ENCODE assay signal across 36 cellular contexts in the genomic region with DNA sequence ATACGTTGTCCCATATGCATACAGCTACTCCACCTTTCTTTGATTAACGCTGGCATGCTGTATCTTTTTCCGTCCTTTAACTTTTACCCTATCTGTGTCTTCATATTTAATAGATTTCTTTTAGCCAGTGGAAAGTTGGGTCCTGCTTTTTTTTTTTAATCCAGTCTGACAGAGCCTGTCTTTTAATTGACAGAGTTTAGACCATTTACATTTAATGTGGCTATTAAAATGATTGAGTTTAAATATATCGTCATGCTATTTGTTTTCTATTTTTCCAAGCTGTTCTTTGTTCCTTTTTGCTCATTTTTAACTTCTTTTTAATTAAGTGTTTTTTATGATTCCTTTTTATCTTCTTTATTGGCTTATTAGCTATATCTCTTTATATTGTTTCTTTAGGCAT.
"Had no signal": no experiment of that assay in that cellular context is flagged by ENCODE, and none has a peak within 500 bp of the region (broad histone marks: within the 10 kb centered on the region; RNA-seq: fewer than 3 reads in every experiment).

No MANE protein-coding gene starts in this region.

- H3K4me3 Mint-ChIP-seq: activated B cell treated with CpG ODN at 0.5 μM for 24 hours; activated CD4-positive, alpha-beta memory T cell treated with anti-CD3 and anti-CD28 coated beads for 36 hours; activated CD4-positive, alpha-beta T cell treated with anti-CD3 and anti-CD28 coated beads, Interleukin-2, amount 10 ng/mL, durations not matched to agents 24 days and 14 days; activated CD8-positive, alpha-beta T cell treated with anti-CD3 and anti-CD28 coated beads for 36 hours; activated naive CD4-positive, alpha-beta T cell treated with anti-CD3 and anti-CD28 coated beads for 36 hours; activated naive CD8-positive, alpha-beta T cell treated with anti-CD3 and anti-CD28 coated beads for 36 hours; activated T-cell treated with anti-CD3 and anti-CD28 coated beads, Interleukin-2, amount 50 U/mL, for 4 hours; activated T-cell treated with anti-CD3 and anti-CD28 coated beads, Interleukin-2, amount 50 U/mL, for 72 hours; activated T-helper 1 cell treated with anti-CD3 and anti-CD28 coated beads, Interleukin-12 subunit alpha, Interleukin-12 subunit beta, Interleukin-2, Interleukin-4 antibody, amounts not matched to agents 30 ng/mL and 10 ng/mL and 1 ng/mL, durations not matched to agents 14 hours and 24 hours and 36 hours; activated T-helper 17 cell treated with anti-CD3 and anti-CD28 coated beads, Interleukin-2, amount 50 U/mL, for 72 hours; T-helper 1 cell treated with Interleukin-12 subunit alpha and Interleukin-12 subunit beta and Interleukin-4 antibody, amounts not matched to agents 30 μg/mL and 1 μg/mL, for 36 hours; T-helper 2 cell treated with Interferon-gamma antibody and Interleukin-4, amounts not matched to agents 5 μg/mL and 100 μg/mL, for 36 hours had no signal

- FAIRE-seq: astrocyte had no signal

- ATAC-seq: activated CD8-positive, alpha-beta T cell treated with anti-CD3 and anti-CD28 coated beads for 36 hours; activated naive CD4-positive, alpha-beta T cell treated with anti-CD3 and anti-CD28 coated beads, Interleukin-2, amount 50 U/mL, for 72 hours; activated T-cell treated with anti-CD3 and anti-CD28 coated beads, Interleukin-2, amount 50 U/mL, for 4 hours; activated T-cell treated with anti-CD3 and anti-CD28 coated beads, Interleukin-2, amount 50 U/mL, for 72 hours; activated T-helper 17 cell treated with anti-CD3 and anti-CD28 coated beads, Interleukin-2, amount 50 U/mL, for 72 hours; body of pancreas had no signal

- H3K36me3 ChIP-seq: adrenal gland, brain microvascular endothelial cell, breast epithelium had no signal

- H3K27me3 ChIP-seq: adrenal gland, body of pancreas, brain microvascular endothelial cell, breast epithelium had no signal

- DNase-seq: activated B cell treated with CpG ODN at 0.5 μM for 24 hours; activated CD4-positive, alpha-beta memory T cell treated with anti-CD3 and anti-CD28 coated beads for 36 hours; activated CD4-positive, alpha-beta T cell treated with anti-CD3 and anti-CD28 coated beads for 4 hours; activated CD4-positive, alpha-beta T cell treated with anti-CD3 and anti-CD28 coated beads, Interleukin-2, amount 10 ng/mL, durations not matched to agents 24 days and 14 days; activated CD4-positive, alpha-beta T cell treated with anti-CD3 and anti-CD28 coated beads, Interleukin-2, amount 50 U/mL, for 1 hour; activated CD4-positive, alpha-beta T cell treated with anti-CD3 and anti-CD28 coated beads, Interleukin-2, amount 50 U/mL, for 4 hours; activated CD4-positive, CD25-positive, alpha-beta regulatory T cell treated with anti-CD3 and anti-CD28 coated beads, Interleukin-2, amount 50 U/mL, for 72 hours; activated CD8-positive, alpha-beta memory T cell treated with anti-CD3 and anti-CD28 coated beads, Interleukin-2, amount 50 U/mL, for 4 hours; activated CD8-positive, alpha-beta T cell treated with anti-CD3 and anti-CD28 coated beads for 36 hours; activated effector memory CD4-positive, alpha-beta T cell treated with anti-CD3 and anti-CD28 coated beads, Interleukin-2, amount 50 U/mL, for 16 hours; activated gamma-delta T cell treated with Interleukin-2 at 50 U/mL for 16 hours; activated naive CD4-positive, alpha-beta T cell; activated naive CD4-positive, alpha-beta T cell treated with anti-CD3 and anti-CD28 coated beads for 36 hours; activated naive CD4-positive, alpha-beta T cell treated with anti-CD3 and anti-CD28 coated beads, Interleukin-2, amount 50 U/mL, for 16 hours; activated naive CD8-positive, alpha-beta T cell treated with anti-CD3 and anti-CD28 coated beads for 36 hours; activated T-cell treated with anti-CD3 and anti-CD28 coated beads for 4 hours; activated T-cell treated with anti-CD3 and anti-CD28 coated beads, Interleukin-2, amount 50 U/mL, for 1 hour; activated T-cell treated with anti-CD3 and anti-CD28 coated beads, Interleukin-2, amount 50 U/mL, for 4 hours; activated T-cell treated with anti-CD3 and anti-CD28 coated beads, Interleukin-2, amount 50 U/mL, for 72 hours; adrenal gland; amniotic stem cell; aorta; body of pancreas; brain microvascular endothelial cell; central memory CD4-positive, alpha-beta T cell; T-helper 1 cell; T-helper 2 cell; T-helper 9 cell had no signal

- H3K9me3 ChIP-seq: adrenal gland, body of pancreas, breast epithelium had no signal

- H3K9me3 Mint-ChIP-seq: activated B cell treated with CpG ODN at 0.5 μM for 24 hours; activated CD4-positive, alpha-beta memory T cell treated with anti-CD3 and anti-CD28 coated beads for 36 hours; activated CD4-positive, alpha-beta T cell treated with anti-CD3 and anti-CD28 coated beads, Interleukin-2, amount 10 ng/mL, durations not matched to agents 24 days and 14 days; activated T-helper 1 cell treated with anti-CD3 and anti-CD28 coated beads, Interleukin-12 subunit alpha, Interleukin-12 subunit beta, Interleukin-2, Interleukin-4 antibody, amounts not matched to agents 30 ng/mL and 10 ng/mL and 1 ng/mL, durations not matched to agents 14 hours and 24 hours and 36 hours; activated T-helper 17 cell treated with anti-CD3 and anti-CD28 coated beads, Interleukin-2, amount 50 U/mL, for 72 hours; T-helper 1 cell treated with Interleukin-12 subunit alpha and Interleukin-12 subunit beta and Interleukin-4 antibody, amounts not matched to agents 30 μg/mL and 1 μg/mL, for 36 hours; T-helper 2 cell treated with Interferon-gamma antibody and Interleukin-4, amounts not matched to agents 5 μg/mL and 100 μg/mL, for 36 hours had no signal

- H3K27ac ChIP-seq: adrenal gland, body of pancreas, brain microvascular endothelial cell, breast epithelium, VCaP had no signal

- H3K36me3 Mint-ChIP-seq: activated CD4-positive, alpha-beta memory T cell treated with anti-CD3 and anti-CD28 coated beads for 36 hours; activated naive CD8-positive, alpha-beta T cell treated with anti-CD3 and anti-CD28 coated beads for 36 hours had no signal

- H3K4me1 ChIP-seq: adrenal gland, breast epithelium had no signal

- H3K4me3 ChIP-seq: adrenal gland, body of pancreas, breast epithelium had no signal

- H3K4me1 Mint-ChIP-seq: activated B cell treated with CpG ODN at 0.5 μM for 24 hours; activated naive CD8-positive, alpha-beta T cell treated with anti-CD3 and anti-CD28 coated beads for 36 hours; activated T-helper 17 cell treated with anti-CD3 and anti-CD28 coated beads, Interleukin-2, amount 50 U/mL, for 72 hours had no signal

- H3K27me3 Mint-ChIP-seq: activated CD4-positive, alpha-beta T cell treated with anti-CD3 and anti-CD28 coated beads, Interleukin-2, amount 10 ng/mL, durations not matched to agents 24 days and 14 days had no signal

- H3K27ac Mint-ChIP-seq: activated B cell treated with CpG ODN at 0.5 μM for 24 hours; activated CD4-positive, alpha-beta memory T cell treated with anti-CD3 and anti-CD28 coated beads for 36 hours; activated CD4-positive, alpha-beta T cell treated with anti-CD3 and anti-CD28 coated beads, Interleukin-2, amount 10 ng/mL, durations not matched to agents 24 days and 14 days; activated CD8-positive, alpha-beta T cell treated with anti-CD3 and anti-CD28 coated beads for 36 hours; activated naive CD4-positive, alpha-beta T cell treated with anti-CD3 and anti-CD28 coated beads for 36 hours; activated naive CD4-positive, alpha-beta T cell treated with anti-CD3 and anti-CD28 coated beads, Interleukin-2, amount 50 U/mL, for 72 hours; activated naive CD8-positive, alpha-beta T cell treated with anti-CD3 and anti-CD28 coated beads for 36 hours; activated T-cell treated with anti-CD3 and anti-CD28 coated beads, Interleukin-2, amount 50 U/mL, for 72 hours; activated T-helper 1 cell treated with anti-CD3 and anti-CD28 coated beads, Interleukin-12 subunit alpha, Interleukin-12 subunit beta, Interleukin-2, Interleukin-4 antibody, amounts not matched to agents 30 ng/mL and 10 ng/mL and 1 ng/mL, durations not matched to agents 14 hours and 24 hours and 36 hours; activated T-helper 17 cell treated with anti-CD3 and anti-CD28 coated beads, Interleukin-2, amount 50 U/mL, for 72 hours; T-helper 1 cell treated with Interleukin-12 subunit alpha and Interleukin-12 subunit beta and Interleukin-4 antibody, amounts not matched to agents 30 μg/mL and 1 μg/mL, for 36 hours; T-helper 2 cell treated with Interferon-gamma antibody and Interleukin-4, amounts not matched to agents 5 μg/mL and 100 μg/mL, for 36 hours had no signal
